Comparison of ENCODE assay signal across 1 cellular context in the genomic region with DNA sequence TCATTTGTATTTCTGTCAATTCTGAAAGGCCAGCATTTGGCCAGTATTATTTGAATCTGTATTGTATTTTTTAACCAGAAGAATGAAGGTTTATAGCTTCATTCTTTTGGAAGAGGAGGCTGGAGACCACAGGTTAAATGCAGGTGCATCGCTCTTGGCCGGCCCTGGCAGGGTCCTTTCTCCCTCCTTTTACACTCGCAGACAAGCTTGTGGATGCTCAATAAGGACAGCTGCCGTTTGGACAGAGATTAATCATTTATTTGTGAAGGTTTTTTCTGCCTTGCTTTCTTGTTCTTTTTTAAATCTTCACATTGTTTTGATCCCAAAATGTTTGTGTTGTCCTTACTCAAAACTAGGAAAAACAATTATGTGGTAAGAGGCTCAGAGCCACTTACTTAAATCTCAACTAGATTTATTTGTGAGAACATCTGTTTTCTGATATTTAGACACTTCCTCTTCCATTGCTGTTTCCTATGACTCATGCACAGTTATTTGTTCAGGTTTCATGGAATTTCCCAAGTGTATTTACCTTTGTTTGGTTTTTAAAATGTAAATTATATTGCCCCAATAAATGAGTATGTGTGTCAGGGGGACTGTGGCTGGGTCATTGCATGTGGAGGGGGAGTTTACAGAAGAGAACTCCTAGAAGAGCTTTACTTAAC.
TF ChIP-seq lines count a peak whose summit lies in the region.

No MANE protein-coding gene starts in this region.

TF ChIP-seq in HCT116, 20 proteins besides CTCF, POLR2A, EP300 and RAD21 (continued from another document):
- TF ChIP-seq CEBPB (IDR thresholded peaks at IDR 0.05; ENCODE audit: low read depth): peak; percentile 50
- peak; percentile 64 for TF ChIP-seq FOSL1 (IDR thresholded peaks at IDR 0.05; ENCODE audit: low read depth)
- TF ChIP-seq REST (IDR thresholded peaks at IDR 0.05; ENCODE audit: low read depth): no peak
- TF ChIP-seq EZH2phosphoT487 (IDR thresholded peaks at IDR 0.05; ENCODE audit: borderline replicate concordance): no peak
- no peak for TF ChIP-seq POLR2AphosphoS5 (IDR thresholded peaks at IDR 0.05; ENCODE audit: low read depth, low read length)
- no peak for TF ChIP-seq ZNF274 (IDR thresholded peaks at IDR 0.05; ENCODE audit: low read depth, low read length)
- TF ChIP-seq MAX (IDR thresholded peaks at IDR 0.05): no peak
- no peak for TF ChIP-seq TCF7L2 (IDR thresholded peaks at IDR 0.05; ENCODE audit: borderline replicate concordance, extremely low read depth, insufficient read depth, insufficient read length)
- no peak for TF ChIP-seq ELF1 (IDR thresholded peaks at IDR 0.05; ENCODE audit: borderline replicate concordance, low read depth)
